ENCODE assay signal across 20 cellular contexts in the genomic region with DNA sequence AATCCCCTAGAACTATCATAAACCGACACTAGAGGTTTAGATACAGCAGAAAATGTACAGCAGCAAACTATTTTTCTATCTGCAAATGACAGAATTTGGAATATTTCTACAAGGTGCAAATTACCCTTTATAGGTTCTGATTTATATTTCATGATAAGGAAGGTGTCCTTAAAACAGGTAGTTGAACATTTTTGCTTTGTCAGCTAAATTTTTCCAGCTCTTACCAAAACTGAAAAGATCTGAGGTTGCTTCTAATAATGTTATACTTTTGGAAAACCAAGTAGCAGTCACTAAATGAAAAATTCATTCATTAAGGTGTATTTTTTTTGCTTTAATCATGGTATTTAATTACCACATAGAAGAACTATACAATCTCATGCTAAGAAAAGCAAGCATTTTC. TPM values are rescaled to one million over a fixed set of nuclear protein-coding genes. Genes with fewer than 3 reads are reported as not detected.
DNase-seq lines count a peak whose midpoint lies in the region; ATAC-seq, FAIRE-seq and TF ChIP-seq lines count a peak whose summit lies in the region.
"Had no signal": no experiment of that assay in that cellular context is flagged by ENCODE, and none has a peak within 500 bp of the region (broad histone marks: within the 10 kb centered on the region; RNA-seq: fewer than 3 reads in every experiment).

No MANE protein-coding gene starts in this region.

- H3K9ac ChIP-seq in IMR-90 (ENCODE audit: low read depth, low read length) (no peak overlapping the region), K562 (ENCODE audit: insufficient read depth in 1 of 2, low read depth in 2 of 2, low read length in 2 of 2) (no peak overlapping the region), mesenchymal stem cell (ENCODE audit: low read length) (no peak overlapping the region)
- H3K9ac ChIP-seq: BLaER1 had no signal

- no peak overlapping the region for H3K4me3 ChIP-seq in IMR-90 (ENCODE audit: insufficient read depth, low read depth, low read length)
- no peak overlapping the region for H3K4me3 ChIP-seq in K562
- H3K4me3 ChIP-seq in mesenchymal stem cell (ENCODE audit: insufficient read depth in 1 of 2, low read depth in 1 of 2, low read length in 2 of 2): no peak overlapping the region
- H3K4me3 ChIP-seq: BLaER1 had no signal

- no peak overlapping the region for H2AK9ac ChIP-seq in IMR-90 (replicated peaks; ENCODE audit: low read depth, low read length, poor library complexity)

- H3K4ac ChIP-seq in IMR-90 (ENCODE audit: low read depth, low read length): no peak overlapping the region
- no peak overlapping the region for H3K4ac ChIP-seq in mesenchymal stem cell (ENCODE audit: low read depth in 1 of 2, low read length in 2 of 2)

- H3K4me1 ChIP-seq in IMR-90 (ENCODE audit: control insufficient read depth, insufficient read depth, low read length) (no peaks in the 10 kb centered on the region), K562 (replicated peaks in 1 of 2; ENCODE audit: control insufficient read depth in 2 of 2, insufficient read depth in 2 of 2, low read length in 2 of 2) (no peaks in the 10 kb centered on the region), mesenchymal stem cell (ENCODE audit: control insufficient read depth, insufficient read depth, low read depth, low read length) (peaks cover 16% of the 10 kb centered on the region)
- H3K4me1 ChIP-seq: Caco-2 had no signal

- CTCF ChIA-PET in IMR-90 (lab: Yijun Ruan, JAX) (interaction anchor here (0.6 kb wide), 1 partner anchor 186 kb away, joined by 4 read pairs; no protein-coding TSS in a partner anchor), K562 (lab: Yijun Ruan, JAX; ENCODE audit: low intra/inter-chr PET ratio) (no interaction called here)

- no peak for TF ChIP-seq CTCF in IMR-90 (conservative IDR thresholded peaks at IDR 0.05; ENCODE audit: low read depth, low read length)
- no peak for TF ChIP-seq CTCF in K562 (IDR thresholded peaks at IDR 0.05 in 2 of 3, conservative IDR thresholded peaks at IDR 0.05 in 1 of 3; ENCODE audit: insufficient read depth in 2 of 3, low read depth in 1 of 3, low read length in 3 of 3)

- dilution Hi-C loops in IMR-90 (cut with HindIII; ENCODE audit: low sequenced_read_pairs, unreplicated experiment): no loop called here

- H3K36me3 ChIP-seq in IMR-90 (ENCODE audit: control insufficient read depth, insufficient read depth, low read length) (no peaks in the 10 kb centered on the region), K562 (ENCODE audit: control insufficient read depth, insufficient read depth, low read length) (no peaks in the 10 kb centered on the region), mesenchymal stem cell (ENCODE audit: control insufficient read depth in 1 of 2, insufficient read depth in 2 of 2, low read depth in 1 of 2, low read length in 2 of 2) (peaks cover 0 to 16% of the 10 kb centered on the region in 2 experiments)

- H4K5ac ChIP-seq in IMR-90 (ENCODE audit: low read depth, low read length): no peak overlapping the region

- no peak overlapping the region for H3K56ac ChIP-seq in IMR-90 (ENCODE audit: extremely low read depth, insufficient read depth, low read length)

- H2BK12ac ChIP-seq in mesenchymal stem cell (ENCODE audit: low read length in 2 of 2): no peak overlapping the region

- H4K20me1 ChIP-seq in IMR-90 (ENCODE audit: insufficient read depth, low read length) (no peaks in the 10 kb centered on the region), K562 (replicated peaks; ENCODE audit: control insufficient read depth, insufficient read depth, low read length) (no peaks in the 10 kb centered on the region)

- no peak for FAIRE-seq in K562 (lab: Jason Lieb, UNC)
- FAIRE-seq: G401.6, GM12892 had no signal

- H3K9me3 ChIP-seq in IMR-90 (ENCODE audit: control insufficient read depth, insufficient read depth, low read length) (no peaks in the 10 kb centered on the region; the same call in 1 of the 2 replicates), K562 (replicated peaks; ENCODE audit: control insufficient read depth, insufficient read depth, low read depth, low read length) (no peaks in the 10 kb centered on the region), mesenchymal stem cell (ENCODE audit: control insufficient read depth, low read length) (no peaks in the 10 kb centered on the region)
- H3K9me3 ChIP-seq: BLaER1, Caco-2 had no signal

- peaks cover 10% of the 10 kb centered on the region for H3K4me1 Mint-ChIP-seq in activated T-helper 1 cell treated with anti-CD3 and anti-CD28 coated beads, Interleukin-12 subunit alpha, Interleukin-12 subunit beta, Interleukin-2, Interleukin-4 antibody, amounts not matched to agents 30 ng/mL and 10 ng/mL and 1 ng/mL, durations not matched to agents 14 hours and 24 hours and 36 hours (ENCODE audit: low read depth)
- H3K4me1 Mint-ChIP-seq in activated T-helper 17 cell treated with anti-CD3 and anti-CD28 coated beads, Interleukin-2, amount 50 U/mL, for 72 hours: no peaks in the 10 kb centered on the region
- H3K4me1 Mint-ChIP-seq: B cell; CD4-positive, CD25-positive, alpha-beta regulatory T cell had no signal

- H3K14ac ChIP-seq in IMR-90 (replicated peaks; ENCODE audit: low read depth, low read length) (no peak overlapping the region), mesenchymal stem cell (ENCODE audit: low read length in 2 of 2) (no peak overlapping the region)

- H3K23ac ChIP-seq in IMR-90 (ENCODE audit: low read depth, low read length): no peak overlapping the region
- no peak overlapping the region for H3K23ac ChIP-seq in mesenchymal stem cell (ENCODE audit: low read length in 2 of 2)

- no peak overlapping the region for H2BK15ac ChIP-seq in IMR-90 (ENCODE audit: low read depth, low read length)
- no peak overlapping the region for H2BK15ac ChIP-seq in mesenchymal stem cell (ENCODE audit: low read depth, poor library complexity, severe bottlenecking)

- POLR2A ChIA-PET in IMR-90 (lab: Charles Lee; ENCODE audit: unreplicated experiment): no interaction called here
- POLR2A ChIA-PET in K562 (lab: Yijun Ruan, JAX): interaction anchor here (1.1 kb wide), 1 partner anchor 32 kb away, joined by 3 read pairs; no protein-coding TSS in a partner anchor

- H2BK5ac ChIP-seq in IMR-90 (ENCODE audit: low read depth, low read length, poor library complexity, severe bottlenecking) (no peak overlapping the region), mesenchymal stem cell (ENCODE audit: low read depth, low read length, poor library complexity, severe bottlenecking) (no peak overlapping the region)

- no peak for TF ChIP-seq EP300 in K562 (IDR thresholded peaks at IDR 0.05; ENCODE audit: low read length)

- H3K9me3 Mint-ChIP-seq in activated T-helper 1 cell treated with anti-CD3 and anti-CD28 coated beads, Interleukin-12 subunit alpha, Interleukin-12 subunit beta, Interleukin-2, Interleukin-4 antibody, amounts not matched to agents 30 ng/mL and 10 ng/mL and 1 ng/mL, durations not matched to agents 14 hours and 24 hours and 36 hours: no peaks in the 10 kb centered on the region
- H3K9me3 Mint-ChIP-seq in activated T-helper 17 cell treated with anti-CD3 and anti-CD28 coated beads, Interleukin-2, amount 50 U/mL, for 72 hours: no peaks in the 10 kb centered on the region
- H3K9me3 Mint-ChIP-seq: CD4-positive, CD25-positive, alpha-beta regulatory T cell; CD8-positive, alpha-beta T cell; H9 had no signal

- H3K79me1 ChIP-seq in IMR-90 (ENCODE audit: low read depth in 1 of 2, low read length in 2 of 2) (no peaks in the 10 kb centered on the region), mesenchymal stem cell (replicated peaks; ENCODE audit: low read length, poor library complexity, severe bottlenecking) (peaks cover 4% of the 10 kb centered on the region)

- WGBS in IMR-90 (ENCODE audit: extremely low coverage in 2 of 2, insufficient read length in 1 of 2), 2 experiments: no CpG with 5 or more reads among the region's 1 CpG
- 0% methylated on average over 1 of the region's 1 CpG for WGBS in K562 (ENCODE audit: insufficient coverage, low coverage, missing lambda C conversion rate)
- WGBS in mesenchymal stem cell: no CpG with 5 or more reads among the region's 1 CpG

- H2AK5ac ChIP-seq in IMR-90 (ENCODE audit: low read depth, low read length) (no peak overlapping the region), mesenchymal stem cell (ENCODE audit: low read length, severe bottlenecking) (no peak overlapping the region)

- H3K27ac ChIP-seq in IMR-90 (ENCODE audit: insufficient read depth, low read length): no peak overlapping the region
- no peak overlapping the region for H3K27ac ChIP-seq in K562 (ENCODE audit: extremely low read depth, low read depth, low read length)
- H3K27ac ChIP-seq in mesenchymal stem cell (ENCODE audit: low read length, poor library complexity, severe bottlenecking): peak overlapping the region; percentile 28
- H3K27ac ChIP-seq: BLaER1, C4-2B had no signal

- TF ChIP-seq RAD21 in IMR-90 (IDR thresholded peaks at IDR 0.05; ENCODE audit: low read length) (no peak), K562 (CRISPR knock-in tag; conservative IDR thresholded peaks at IDR 0.05 in 1 of 2, IDR thresholded peaks at IDR 0.05 in 1 of 2) (no peak)

- no peaks in the 10 kb centered on the region for H3K27me3 ChIP-seq in IMR-90 (ENCODE audit: control insufficient read depth, insufficient read depth, low read length)
- H3K27me3 ChIP-seq in K562 (ENCODE audit: control insufficient read depth in 2 of 2, insufficient read depth in 2 of 2, low read length in 2 of 2): peaks cover 0 to 12% of the 10 kb centered on the region in 2 experiments; a peak in 2 of 5 replicates
- peaks cover 0 to 39% of the 10 kb centered on the region in 2 experiments for H3K27me3 ChIP-seq in mesenchymal stem cell (ENCODE audit: control insufficient read depth in 1 of 2, insufficient read depth in 1 of 2, low read length in 2 of 2)
- H3K27me3 ChIP-seq: BLaER1 had no signal

- in situ Hi-C loops in IMR-90 (cut with MboI; ENCODE audit: low sequenced_read_pairs): no loop called here
- in situ Hi-C loops in K562 (cut with MboI): no loop called here

- no peak overlapping the region for H3K27ac Mint-ChIP-seq in activated T-helper 1 cell treated with anti-CD3 and anti-CD28 coated beads, Interleukin-12 subunit alpha, Interleukin-12 subunit beta, Interleukin-2, Interleukin-4 antibody, amounts not matched to agents 30 ng/mL and 10 ng/mL and 1 ng/mL, durations not matched to agents 14 hours and 24 hours and 36 hours
- no peak overlapping the region for H3K27ac Mint-ChIP-seq in activated T-helper 17 cell treated with anti-CD3 and anti-CD28 coated beads, Interleukin-2, amount 50 U/mL, for 72 hours
- H3K27ac Mint-ChIP-seq: B cell; CD4-positive, CD25-positive, alpha-beta regulatory T cell; CD8-positive, alpha-beta T cell; H9 had no signal

- H2BK20ac ChIP-seq in IMR-90 (ENCODE audit: low read depth, low read length): no peak overlapping the region

- no peak for ATAC-seq in IMR-90 (ENCODE audit: low read depth)
- ATAC-seq in K562: no peak
- no peak for ATAC-seq in activated T-helper 17 cell treated with anti-CD3 and anti-CD28 coated beads, Interleukin-2, amount 50 U/mL, for 72 hours (replicated peaks)
- ATAC-seq: CD8-positive, alpha-beta T cell; HCT116 had no signal

- no peak overlapping the region for H4K91ac ChIP-seq in IMR-90 (ENCODE audit: insufficient read depth, low read depth, low read length)
- no peak overlapping the region for H4K91ac ChIP-seq in mesenchymal stem cell (ENCODE audit: low read length)

- intact Hi-C loops in IMR-90 (cut with micrococcal nuclease) (no loop called here), K562 (cut with micrococcal nuclease) (no loop called here)
- intact Hi-C loops in activated T-helper 1 cell treated with anti-CD3 and anti-CD28 coated beads, Interleukin-12 subunit alpha, Interleukin-12 subunit beta, Interleukin-2, Interleukin-4 antibody, amounts not matched to agents 30 ng/mL and 10 ng/mL and 1 ng/mL, durations not matched to agents 14 hours and 24 hours and 36 hours (cut with micrococcal nuclease): no loop called here

- H3K79me2 ChIP-seq in K562 (ENCODE audit: control insufficient read depth, insufficient read depth, low read length): no peaks in the 10 kb centered on the region

- H3K18ac ChIP-seq in IMR-90 (ENCODE audit: low read depth, low read length) (no peak overlapping the region), mesenchymal stem cell (ENCODE audit: low read depth in 1 of 2, low read length in 2 of 2) (no peak overlapping the region)

- BruUV-seq in IMR-90 (replicated peaks; lab: Mats Ljungman, UMichigan) (no TSS peak), K562 (replicated peaks; lab: Mats Ljungman, UMichigan) (no TSS peak)

- H3K4me3 Mint-ChIP-seq in activated T-helper 1 cell treated with anti-CD3 and anti-CD28 coated beads, Interleukin-12 subunit alpha, Interleukin-12 subunit beta, Interleukin-2, Interleukin-4 antibody, amounts not matched to agents 30 ng/mL and 10 ng/mL and 1 ng/mL, durations not matched to agents 14 hours and 24 hours and 36 hours: no peak overlapping the region
- no peak overlapping the region for H3K4me3 Mint-ChIP-seq in activated T-helper 17 cell treated with anti-CD3 and anti-CD28 coated beads, Interleukin-2, amount 50 U/mL, for 72 hours
- H3K4me3 Mint-ChIP-seq: B cell; CD4-positive, CD25-positive, alpha-beta regulatory T cell; CD8-positive, alpha-beta T cell; H9 had no signal

- H3K9me1 ChIP-seq in IMR-90 (ENCODE audit: insufficient read depth, low read length) (no peaks in the 10 kb centered on the region), K562 (ENCODE audit: control insufficient read depth, insufficient read depth, low read length) (no peaks in the 10 kb centered on the region)

- H3K4me2 ChIP-seq in IMR-90 (ENCODE audit: low read depth, low read length) (no peak overlapping the region), K562 (ENCODE audit: insufficient read depth, low read length) (no peak overlapping the region), mesenchymal stem cell (ENCODE audit: low read length, poor library complexity, severe bottlenecking) (no peak overlapping the region)
- H3K4me2 ChIP-seq: BLaER1 had no signal

- TF ChIP-seq POLR2A in IMR-90 (IDR thresholded peaks at IDR 0.05; ENCODE audit: low read depth, low read length) (no peak), K562 (conservative IDR thresholded peaks at IDR 0.05) (no peak)

- H2BK120ac ChIP-seq in IMR-90 (ENCODE audit: low read depth, low read length): no peak overlapping the region
- H2BK120ac ChIP-seq in mesenchymal stem cell (ENCODE audit: low read depth, low read length): no peak overlapping the region

- no peak overlapping the region for H4K8ac ChIP-seq in IMR-90 (ENCODE audit: low read depth in 2 of 2, low read length in 2 of 2)
- no peak overlapping the region for H4K8ac ChIP-seq in mesenchymal stem cell (ENCODE audit: low read length)

- DNase-seq in IMR-90 (no peak), K562 (ENCODE audit: extremely low read depth in 1 of 4, low spot score in 3 of 4) (no peak), mesenchymal stem cell (no peak)
- no peak for DNase-seq in stimulated activated CD4-positive, alpha-beta T cell treated with anti-CD3 and anti-CD28 coated beads, Interleukin-4, amount 100 ng/mL, for 24 hours
- DNase-seq in activated T-helper 1 cell treated with anti-CD3 and anti-CD28 coated beads, Interleukin-12 subunit alpha, Interleukin-12 subunit beta, Interleukin-2, Interleukin-4 antibody, amounts not matched to agents 30 ng/mL and 10 ng/mL and 1 ng/mL, durations not matched to agents 14 hours and 24 hours and 36 hours (ENCODE audit: low spot score): no peak
- DNase-seq: Caco-2; CD4-positive, CD25-positive, alpha-beta regulatory T cell; CD8-positive, alpha-beta T cell; DMS153; DND-41; GOT3; H9 had no signal

- peaks cover 8% of the 10 kb centered on the region for H3K36me3 Mint-ChIP-seq in activated T-helper 1 cell treated with anti-CD3 and anti-CD28 coated beads, Interleukin-12 subunit alpha, Interleukin-12 subunit beta, Interleukin-2, Interleukin-4 antibody, amounts not matched to agents 30 ng/mL and 10 ng/mL and 1 ng/mL, durations not matched to agents 14 hours and 24 hours and 36 hours (ENCODE audit: low read depth)
- H3K36me3 Mint-ChIP-seq in activated T-helper 17 cell treated with anti-CD3 and anti-CD28 coated beads, Interleukin-2, amount 50 U/mL, for 72 hours (ENCODE audit: low read depth): no peaks in the 10 kb centered on the region
- H3K36me3 Mint-ChIP-seq: CD4-positive, CD25-positive, alpha-beta regulatory T cell; CD8-positive, alpha-beta T cell had no signal

- peaks cover 3% of the 10 kb centered on the region for H3K27me3 Mint-ChIP-seq in activated T-helper 1 cell treated with anti-CD3 and anti-CD28 coated beads, Interleukin-12 subunit alpha, Interleukin-12 subunit beta, Interleukin-2, Interleukin-4 antibody, amounts not matched to agents 30 ng/mL and 10 ng/mL and 1 ng/mL, durations not matched to agents 14 hours and 24 hours and 36 hours (ENCODE audit: insufficient read depth)
- peaks cover 14% of the 10 kb centered on the region for H3K27me3 Mint-ChIP-seq in activated T-helper 17 cell treated with anti-CD3 and anti-CD28 coated beads, Interleukin-2, amount 50 U/mL, for 72 hours

- no peak overlapping the region for H2AFZ ChIP-seq in IMR-90 (replicated peaks; ENCODE audit: low read length, poor library complexity)
- no peak overlapping the region for H2AFZ ChIP-seq in K562 (ENCODE audit: low read depth, low read length)
- no peak overlapping the region for H2AFZ ChIP-seq in mesenchymal stem cell (ENCODE audit: low read depth, low read length)

RNA-seq across cellular contexts. Expression of gene SHISA2, which starts 9.0 kb away (rescaled TPM):
- under 0.01 TPM in 1 of 2 replicates, not detected in the other for total RNA-seq in IMR-90 (2012; rRNA removed)
- not detected in 2 replicates for polyA plus RNA-seq in IMR-90 (2012; rRNA removed)
- polyA plus RNA-seq in IMR-90 (2012; cell fraction: cytosol; rRNA removed): not detected in 2 replicates
- polyA plus RNA-seq in IMR-90 (2012; cell fraction: nucleus; rRNA removed; ENCODE audit: low replicate concordance): 0.04 TPM in 1 of 2 replicates, not detected in the other
- total RNA-seq in K562 (2011; cell fraction: chromatin; rRNA removed; ENCODE audit: low replicate concordance): not detected in 2 replicates
- total RNA-seq in K562 (2011; cell fraction: nucleolus; rRNA removed): not detected in 2 replicates
- not detected in 2 replicates for total RNA-seq in K562 (2011; cell fraction: nucleoplasm; rRNA removed)
- total RNA-seq in K562 (2014; rRNA removed): not detected in 2 replicates
- not detected in 2 replicates for total RNA-seq in K562 (2014; rRNA removed; fragmentation: Illumina TruSeq; extraction: Trizol)
- not detected in 2 replicates for total RNA-seq in K562 (2015; rRNA removed; fragmentation: Illumina TruSeq; extraction: Trizol)
- total RNA-seq in K562 (2021): not detected in 2 replicates
- polyA plus RNA-seq in K562 (2011; rRNA removed): not detected in 2 replicates
- not detected in 2 replicates for polyA plus RNA-seq in K562 (2011; cell fraction: cytosol; rRNA removed)
- polyA plus RNA-seq in K562 (2011; cell fraction: nucleus; rRNA removed): not detected in 2 replicates
- not detected in 2 replicates for polyA plus RNA-seq in K562 (2012)
- not detected in 2 replicates for polyA plus RNA-seq in K562 (2014; fragmentation: Illumina TruSeq; extraction: Trizol)
- polyA plus RNA-seq in K562 (2014; fragmentation: Nextera tagmentation; extraction: Ambion mirVana): not detected
- polyA plus RNA-seq in K562 (2014; rRNA removed): not detected in 2 replicates
- polyA minus RNA-seq in K562 (2011; rRNA and poly(A)+ RNA removed): not detected in 2 replicates
- not detected in 2 replicates for polyA minus RNA-seq in K562 (2011; cell fraction: cytosol; rRNA and poly(A)+ RNA removed)
- not detected in 2 replicates for polyA minus RNA-seq in K562 (2011; cell fraction: nucleus; rRNA and poly(A)+ RNA removed)
- polyA plus RNA-seq in mesenchymal stem cell (2013, experiment 1 of 2): 0.98 TPM
- 1.1 TPM for polyA plus RNA-seq in mesenchymal stem cell (2013, experiment 2 of 2)
- 9.4 and 9.5 TPM in 2 replicates for total RNA-seq in activated T-helper 1 cell treated with anti-CD3 and anti-CD28 coated beads, Interleukin-12 subunit alpha, Interleukin-12 subunit beta, Interleukin-2, Interleukin-4 antibody, amounts not matched to agents 30 ng/mL and 10 ng/mL and 1 ng/mL, durations not matched to agents 14 hours and 24 hours and 36 hours
- total RNA-seq in activated T-helper 17 cell treated with anti-CD3 and anti-CD28 coated beads, Interleukin-2, amount 50 U/mL, for 72 hours: under 1 TPM; 0.13 to 0.30 TPM
- total RNA-seq: A172, B cell, Caco-2 had no signal
